8 cellular contexts compared by ENCODE assay signal in the genomic region with DNA sequence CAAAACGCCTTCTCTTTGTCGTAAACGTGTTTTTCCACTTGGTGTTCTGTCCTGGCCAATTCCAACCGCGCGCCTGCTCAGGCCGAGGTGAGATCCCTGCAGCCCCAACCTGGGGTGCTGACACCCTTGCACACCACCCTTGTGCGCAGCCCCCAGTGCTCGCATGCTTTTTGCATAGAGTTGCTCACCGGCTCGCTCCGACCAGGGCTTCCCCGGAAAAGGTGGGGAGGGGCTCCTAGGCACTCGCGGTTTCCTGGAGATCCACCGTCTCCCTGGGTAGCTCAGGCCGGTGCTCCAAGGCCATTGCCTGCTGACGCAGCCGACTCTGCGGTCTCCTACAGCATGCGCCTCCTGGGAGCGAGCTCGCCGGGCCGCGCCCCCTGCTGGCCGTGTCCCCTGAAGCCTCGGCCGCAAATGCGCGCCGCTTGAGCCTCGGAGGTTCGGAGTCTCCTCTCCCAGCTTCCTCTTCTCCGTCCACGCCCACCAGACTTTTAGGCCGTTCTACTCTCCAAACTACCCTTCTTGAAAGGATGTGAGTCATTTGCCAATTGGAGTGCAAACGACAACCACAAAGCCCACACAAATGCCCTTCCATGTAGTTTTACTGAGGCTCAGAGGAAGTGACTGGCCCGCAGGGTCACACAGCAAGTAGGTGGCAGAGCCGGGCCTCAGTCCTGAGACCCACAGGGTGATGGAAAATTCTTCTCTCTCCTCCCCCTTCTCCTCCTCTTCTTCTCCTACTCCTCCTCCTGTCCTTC. TPM values are rescaled to one million over a fixed set of nuclear protein-coding genes. Genes with fewer than 3 reads are reported as not detected.
DNase-seq lines count a peak whose midpoint lies in the region; ATAC-seq, FAIRE-seq and TF ChIP-seq lines count a peak whose summit lies in the region.

No MANE protein-coding gene starts in this region.

- intact Hi-C loops in PC-9 (cut with micrococcal nuclease; ENCODE audit: unreplicated experiment) = loop anchor here (1.0 to 5.0 kb wide), 3 partner anchors 42 to 145 kb away; a partner anchor contains a TSS
- intact Hi-C loops in esophagus squamous epithelium (cut with DNase I) = no loop called here

- peak; percentile 96 for DNase-seq in DMS 273 (lab: John Stamatoyannopoulos, UW; ENCODE audit: unreplicated experiment)
- peak; percentile 90 for DNase-seq in HTR-8/SVneo (ENCODE audit: insufficient read length, low spot score)
- DNase-seq in PC-9 = peak; percentile 90 to 93
- DNase-seq in activated T-cell treated with anti-CD3 and anti-CD28 coated beads, Interleukin-2, amount 50 U/mL, for 4 hours = peak; percentile 86
- DNase-seq in esophagus squamous epithelium (lab: John Stamatoyannopoulos, UW) = peak; percentile 57
- DNase-seq in stimulated activated CD8-positive, alpha-beta memory T cell treated with anti-CD3 and anti-CD28 coated beads, Interleukin-7, amount 100 ng/mL, for 24 hours (ENCODE audit: low read depth) = peak; percentile 88

- peaks cover 23% of the 10 kb centered on the region; the same call in 1 of the 2 replicates for H3F3A ChIP-seq in PC-9 (ENCODE audit: insufficient read depth, low read depth)

- H3K9me3 Mint-ChIP-seq in activated T-cell treated with anti-CD3 and anti-CD28 coated beads, Interleukin-2, amount 50 U/mL, for 4 hours = peaks cover 8% of the 10 kb centered on the region

- H3K27me3 ChIP-seq in PC-9 (ENCODE audit: insufficient read depth, low read depth) = no peaks in the 10 kb centered on the region
- H3K27me3 ChIP-seq in esophagus squamous epithelium = no peaks in the 10 kb centered on the region
- no peaks in the 10 kb centered on the region for H3K27me3 ChIP-seq in muscle layer of duodenum (ENCODE audit: low read depth, low read length)

- TF ChIP-seq CTCF in PC-9 (conservative IDR thresholded peaks at IDR 0.05) = peak; percentile 91
- peak; percentile 75 to 94 (median 89) for TF ChIP-seq CTCF in esophagus squamous epithelium (IDR thresholded peaks at IDR 0.05)

- POLR2A ChIA-PET in PC-9 (lab: Charles Lee; ENCODE audit: unreplicated experiment) = interaction anchor here (0.7 kb wide), 2 partner anchors 211 to 304 kb away, joined by 3 to 5 read pairs; no protein-coding TSS in a partner anchor

- 4 to 6% methylated on average over 17 to 25 of the region's 40 CpGs for WGBS in esophagus squamous epithelium, 2 donors

- no peaks in the 10 kb centered on the region for H3K9me2 ChIP-seq in PC-9 (ENCODE audit: insufficient read depth)

- H3K36me3 ChIP-seq in PC-9 (ENCODE audit: low read depth) (no peaks in the 10 kb centered on the region), esophagus squamous epithelium (no peaks in the 10 kb centered on the region), muscle layer of duodenum (ENCODE audit: control insufficient read depth in 1 of 2, insufficient read depth in 2 of 2, low read length in 2 of 2) (no peaks in the 10 kb centered on the region)

- no peaks in the 10 kb centered on the region for H3K36me3 Mint-ChIP-seq in activated T-cell treated with anti-CD3 and anti-CD28 coated beads, Interleukin-2, amount 50 U/mL, for 4 hours (ENCODE audit: insufficient read depth)

- no peaks in the 10 kb centered on the region for H4K20me1 ChIP-seq in PC-9 (ENCODE audit: insufficient read depth)

- no peaks in the 10 kb centered on the region for H3K9me3 ChIP-seq in PC-9 (ENCODE audit: insufficient read depth, low read depth)
- no peaks in the 10 kb centered on the region for H3K9me3 ChIP-seq in esophagus squamous epithelium
- no peaks in the 10 kb centered on the region for H3K9me3 ChIP-seq in muscle layer of duodenum (ENCODE audit: control insufficient read depth in 1 of 2, low read length in 2 of 2)

- H3K79me2 ChIP-seq in PC-9 (ENCODE audit: low read depth) = no peaks in the 10 kb centered on the region

- TF ChIP-seq POLR2A in esophagus squamous epithelium (IDR thresholded peaks at IDR 0.05) = no peak

- CTCF ChIA-PET in PC-9 (lab: Charles Lee) = interaction anchor here (0.6 to 2.1 kb wide), 9 partner anchors 8 to 465 kb away, joined by 3 to 14 read pairs (median 4); a partner anchor contains a TSS

- peak overlapping the region; percentile 92 for H2AFZ ChIP-seq in PC-9

- H3K27me3 Mint-ChIP-seq in activated T-cell treated with anti-CD3 and anti-CD28 coated beads, Interleukin-2, amount 50 U/mL, for 4 hours (ENCODE audit: low read depth) = no peaks in the 10 kb centered on the region

- peaks cover 42% of the 10 kb centered on the region for H3K4me1 Mint-ChIP-seq in activated T-cell treated with anti-CD3 and anti-CD28 coated beads, Interleukin-2, amount 50 U/mL, for 4 hours (ENCODE audit: low read depth)

- FAIRE-seq in HTR-8/SVneo (lab: Jason Lieb, UNC) = peak; percentile 97

- H3K27ac ChIP-seq in PC-9 (peak overlapping the region; percentile 42), esophagus squamous epithelium (peak overlapping the region; percentile 19 to 86 (median 44)), muscle layer of duodenum (ENCODE audit: low read length) (peak overlapping the region; percentile 31)

- H3K4me3 ChIP-seq in PC-9 (peak overlapping the region; percentile 64), esophagus squamous epithelium (peak overlapping the region; percentile 8 to 46 (median 34)), muscle layer of duodenum (ENCODE audit: low read depth in 1 of 2, low read length in 2 of 2) (peak overlapping the region; percentile 15 to 55)

- peak overlapping the region; percentile 63 for H3K4me3 Mint-ChIP-seq in activated T-cell treated with anti-CD3 and anti-CD28 coated beads, Interleukin-2, amount 50 U/mL, for 4 hours

- no TSS peak for BruUV-seq in PC-9 (replicated peaks; lab: Mats Ljungman, UMichigan)

- peak; percentile 84 for ATAC-seq in GM21381 (IDR thresholded peaks at IDR 0.05; ENCODE audit: unreplicated experiment)
- ATAC-seq in activated T-cell treated with anti-CD3 and anti-CD28 coated beads, Interleukin-2, amount 50 U/mL, for 4 hours = peak; percentile 74 to 80

- peak overlapping the region; percentile 95 for H3K4me2 ChIP-seq in PC-9

- H3K4me1 ChIP-seq in PC-9 (replicated peaks; ENCODE audit: insufficient read depth) = peaks cover 7% of the 10 kb centered on the region
- peaks cover 9 to 20% (median 14%) of the 10 kb centered on the region in 3 donors for H3K4me1 ChIP-seq in esophagus squamous epithelium
- peaks cover 0 to 5% of the 10 kb centered on the region in 2 donors for H3K4me1 ChIP-seq in muscle layer of duodenum (ENCODE audit: control insufficient read depth in 1 of 2, insufficient read depth in 2 of 2, low read length in 2 of 2)

RNA-seq across cellular contexts. Expression of a gene that starts 7.2 kb away (rescaled TPM):
- 17.4 and 21.6 TPM in 2 replicates for total RNA-seq in PC-9 (2021)
- total RNA-seq in activated T-cell treated with anti-CD3 and anti-CD28 coated beads, Interleukin-2, amount 50 U/mL, for 4 hours = 10 to 100 TPM; 27.4 to 31.1 (median 28.4) TPM
- 10 to 100 TPM in 2 of 4 donors, 1 to 10 TPM in 2; 4.1 to 12.9 (median 9.4) TPM for total RNA-seq in esophagus squamous epithelium

RNA-seq across cellular contexts. Expression of a gene that starts 28.9 kb away (rescaled TPM):
- total RNA-seq in PC-9 (2021) = not detected in 2 replicates
- under 1 TPM in 1 of 3 donors, not detected in 2; 0.18 TPM for total RNA-seq in activated T-cell treated with anti-CD3 and anti-CD28 coated beads, Interleukin-2, amount 50 U/mL, for 4 hours
- not detected for total RNA-seq in esophagus squamous epithelium

RNA-seq across cellular contexts. Expression of a gene that starts 42.3 kb away (rescaled TPM):
- total RNA-seq in PC-9 (2021) (66.8 and 72.7 TPM in 2 replicates), esophagus squamous epithelium (10 to 100 TPM; 31.4 to 74.7 (median 45.7) TPM)
- 100 to 1,000 TPM in 1 of 3 donors, 10 to 100 TPM in 2; 93.8 to 111 (median 94.8) TPM for total RNA-seq in activated T-cell treated with anti-CD3 and anti-CD28 coated beads, Interleukin-2, amount 50 U/mL, for 4 hours

RNA-seq across cellular contexts. Expression of a gene that starts 45.6 kb away (rescaled TPM):
- not detected in 2 replicates for total RNA-seq in PC-9 (2021)
- not detected for total RNA-seq in activated T-cell treated with anti-CD3 and anti-CD28 coated beads, Interleukin-2, amount 50 U/mL, for 4 hours
- total RNA-seq in esophagus squamous epithelium = 1 to 10 TPM; 1.9 to 6.3 (median 4.1) TPM

RNA-seq across cellular contexts. Expression of a gene that starts 52.2 kb away (rescaled TPM):
- total RNA-seq in PC-9 (2021) = 0.24 TPM in 1 of 2 replicates, not detected in the other
- total RNA-seq in activated T-cell treated with anti-CD3 and anti-CD28 coated beads, Interleukin-2, amount 50 U/mL, for 4 hours = under 1 TPM; 0.15 to 0.50 (median 0.38) TPM
- total RNA-seq in esophagus squamous epithelium = 100 to 1,000 TPM in 2 of 4 donors, 10 to 100 TPM in 2; 68.7 to 208 (median 129) TPM

Comparison
In these comparisons a context has a peak if more than half of its experiments do, and no peak if none do; other contexts are left out.
1. Peak in every context shown above with its lines: DNase-seq, ATAC-seq, H3K4me3 ChIP-seq and H3K27ac ChIP-seq.